Comparison of ENCODE assay signal across 9 cellular contexts in genomic region chr7:44081266-44081748, GRCh38. TPM values are rescaled to one million over a fixed set of nuclear protein-coding genes. Genes with fewer than 3 reads are reported as not detected.
DNase-seq lines count a peak whose midpoint lies in the region; ATAC-seq and TF ChIP-seq lines count a peak whose summit lies in the region.
"Had no signal": no experiment of that assay in that cellular context is flagged by ENCODE, and none has a peak within 500 bp of the region (broad histone marks: within the 10 kb centered on the region; RNA-seq: fewer than 3 reads in every experiment).

No MANE protein-coding gene starts in this region.

- H3K36me3 Mint-ChIP-seq in effector memory CD8-positive, alpha-beta T cell (ENCODE audit: insufficient read depth) = peaks cover 36% of the 10 kb centered on the region

- peaks cover 25 to 28% of the 10 kb centered on the region in 2 donors for H3K4me1 Mint-ChIP-seq in effector memory CD8-positive, alpha-beta T cell (ENCODE audit: low read depth in 2 of 2)

- peak overlapping the region; percentile 86 to 98 (median 94) for H3K27ac ChIP-seq in Peyer's patch
- H3K27ac ChIP-seq in prostate gland = peak overlapping the region in 1 of 2 donors; percentile 14

- intact Hi-C loops in prostate gland (cut with DNase I) = loop anchor here (5.0 kb wide), 1 partner anchor 41 kb away; the partner anchor contains the start of gene POLD2

- H3K4me1 ChIP-seq in Peyer's patch (peaks cover 0 to 20% (median 11%) of the 10 kb centered on the region in 4 donors), prostate gland (replicated peaks) (no peaks in the 10 kb centered on the region)

- peak overlapping the region; percentile 61 to 99 (median 83) for H3K4me3 ChIP-seq in Peyer's patch
- H3K4me3 ChIP-seq in prostate gland = peak overlapping the region; percentile 64 to 81

- POLR2A ChIA-PET in GM10248 (lab: Yijun Ruan, JAX) = interaction anchor here (0.7 to 0.9 kb wide), 4 partner anchors 16 to 76 kb away, joined by 4 to 8 read pairs (median 4); no protein-coding TSS in a partner anchor

- ATAC-seq in effector memory CD8-positive, alpha-beta T cell (replicated peaks) = no peak
- ATAC-seq in GM21786 (IDR thresholded peaks at IDR 0.05; ENCODE audit: unreplicated experiment) = no peak
- no peak for ATAC-seq in activated CD4-positive, CD25-positive, alpha-beta regulatory T cell treated with anti-CD3 and anti-CD28 coated beads, Interleukin-2, amount 50 U/mL, for 24 hours

- H3K9me3 Mint-ChIP-seq in effector memory CD8-positive, alpha-beta T cell = no peaks in the 10 kb centered on the region

- H3K9me3 ChIP-seq in Peyer's patch (no peaks in the 10 kb centered on the region), prostate gland (no peaks in the 10 kb centered on the region)

- WGBS in prostate gland = 50% methylated on average over 9 of the region's 9 CpGs

- no peaks in the 10 kb centered on the region for H3K27me3 ChIP-seq in Peyer's patch
- no peaks in the 10 kb centered on the region for H3K27me3 ChIP-seq in prostate gland (replicated peaks; ENCODE audit: insufficient read depth)

- H3K4me3 Mint-ChIP-seq in effector memory CD8-positive, alpha-beta T cell = peak overlapping the region; percentile 91 to 94

- DNase-seq in GM10248 (ENCODE audit: extremely low spot score) (peak; percentile 59), Peyer's patch (no peak), prostate gland (ENCODE audit: low spot score) (no peak), 8988T (no peak), NCI-H2227 (lab: John Stamatoyannopoulos, UW; ENCODE audit: unreplicated experiment) (no peak)
- DNase-seq in effector memory CD8-positive, alpha-beta T cell = peak in 1 of 3 experiments; percentile 33

- CTCF ChIA-PET in GM10248 (lab: Yijun Ruan, JAX) = interaction anchor here (0.6 to 2.1 kb wide), 10 partner anchors 10 to 484 kb away, joined by 3 to 13 read pairs (median 4); partner anchors contain the start of genes DBNL and YKT6

- peaks cover 0 to 44% (median 0%) of the 10 kb centered on the region in 3 donors for H3K36me3 ChIP-seq in Peyer's patch
- H3K36me3 ChIP-seq in prostate gland = peaks cover 0 to 39% of the 10 kb centered on the region in 2 donors

- TF ChIP-seq POLR2A in Peyer's patch (IDR thresholded peaks at IDR 0.05) (no peak), prostate gland (IDR thresholded peaks at IDR 0.05) (no peak)

- peak overlapping the region; percentile 93 to 95 for H3K27ac Mint-ChIP-seq in effector memory CD8-positive, alpha-beta T cell

- no peaks in the 10 kb centered on the region for H3K27me3 Mint-ChIP-seq in effector memory CD8-positive, alpha-beta T cell

- TF ChIP-seq CTCF in GM10248 (IDR thresholded peaks at IDR 0.05; ENCODE audit: control extremely low read depth, extremely low read depth, low read depth, missing control alignments) (peak; percentile 8), Peyer's patch (IDR thresholded peaks at IDR 0.05) (no peak), prostate gland (IDR thresholded peaks at IDR 0.05) (no peak)

RNA-seq across cellular contexts. Expression of gene POLM, which starts 1.0 kb away (rescaled TPM):
- total RNA-seq in Peyer's patch (100 to 1,000 TPM in 2 of 4 donors, 10 to 100 TPM in 2; 49.5 to 150 (median 90.8) TPM), prostate gland (10 to 100 TPM; 63.7 to 80.7 TPM)

RNA-seq across cellular contexts. Expression of gene PGAM2, which starts 15.9 kb away (rescaled TPM):
- total RNA-seq in Peyer's patch (1 to 10 TPM in 2 of 4 donors, not detected in 2; 1.2 to 4.1 TPM), prostate gland (1 to 10 TPM in 1 of 2 donors, not detected in 1; 9.7 TPM)
- total RNA-seq: LHCN-M2 had no signal

RNA-seq across cellular contexts. Expression of gene AEBP1, which starts 22.8 kb away (rescaled TPM):
- total RNA-seq in Peyer's patch (100 to 1,000 TPM in 1 of 4 donors, 10 to 100 TPM in 3; 20.1 to 127 (median 58.0) TPM), prostate gland (100 to 1,000 TPM in 1 of 2 donors, 10 to 100 TPM in 1; 40.4 to 219 TPM)
- total RNA-seq: LHCN-M2 had no signal

RNA-seq across cellular contexts. Expression of gene DBNL, which starts 36.8 kb away (rescaled TPM):
- total RNA-seq in Peyer's patch (100 to 1,000 TPM; 100 to 303 (median 111) TPM), prostate gland (100 to 1,000 TPM; 118 to 120 TPM)

RNA-seq across cellular contexts. Expression of gene POLD2, which starts 42.0 kb away (rescaled TPM):
- total RNA-seq in Peyer's patch (10 to 100 TPM in 3 of 4 donors, 1 to 10 TPM in 1; 7.4 to 80.9 (median 28.4) TPM), prostate gland (10 to 100 TPM; 53.1 to 65.9 TPM)
